ENCODE assay signal across 8 cellular contexts in genomic region chr6:87408721-87409155, GRCh38. TPM values are rescaled to one million over a fixed set of nuclear protein-coding genes. Genes with fewer than 3 reads are reported as not detected.
DNase-seq lines count a peak whose midpoint lies in the region; ATAC-seq and TF ChIP-seq lines count a peak whose summit lies in the region.

No MANE protein-coding gene starts in this region.

- DNase-seq in right atrium auricular region (ENCODE audit: low spot score) (no peak), Right ventricle myocardium inferior (ENCODE audit: missing footprints) (no peak), adrenal gland (no peak), lower lobe of right lung (no peak), DMS79 (lab: John Stamatoyannopoulos, UW) (no peak), HT-29 (ENCODE audit: low spot score) (no peak), cerebellum (ENCODE audit: low spot score) (no peak)

- H3K4me1 ChIP-seq in right atrium auricular region (peaks cover 0 to 6% of the 10 kb centered on the region in 2 donors), adrenal gland (replicated peaks in 1 of 2) (peaks cover 0 to 3% of the 10 kb centered on the region in 2 donors), lower lobe of right lung (peaks cover 5% of the 10 kb centered on the region)

- intact Hi-C loops in Right ventricle myocardium inferior (cut with DNase I): loop anchor here (2.0 kb wide), 1 partner anchor 64 kb away; the partner anchor contains the start of gene SLC35A1
- intact Hi-C loops in adrenal gland (cut with DNase I): no loop called here
- intact Hi-C loops in lower lobe of right lung (cut with DNase I): no loop called here

- no peaks in the 10 kb centered on the region for H3K27me3 ChIP-seq in right atrium auricular region
- no peaks in the 10 kb centered on the region for H3K27me3 ChIP-seq in adrenal gland
- H3K27me3 ChIP-seq in lower lobe of right lung (ENCODE audit: low read depth): no peaks in the 10 kb centered on the region

- ATAC-seq in Right ventricle myocardium inferior (no peak), lower lobe of right lung (no peak), GM21423 (IDR thresholded peaks at IDR 0.05; ENCODE audit: unreplicated experiment) (no peak)

- no peak for TF ChIP-seq CTCF in right atrium auricular region (IDR thresholded peaks at IDR 0.05)
- TF ChIP-seq CTCF in adrenal gland (IDR thresholded peaks at IDR 0.05): no peak
- no peak for TF ChIP-seq CTCF in lower lobe of right lung (IDR thresholded peaks at IDR 0.05)

- 28 to 40% (median 34%) methylated on average over 5 of the region's 5 CpGs for WGBS in adrenal gland, 4 donors

- H3K9me3 ChIP-seq in right atrium auricular region (no peaks in the 10 kb centered on the region), adrenal gland (replicated peaks in 1 of 3) (no peaks in the 10 kb centered on the region), lower lobe of right lung (no peaks in the 10 kb centered on the region)

- H3K4me3 ChIP-seq in right atrium auricular region (peak overlapping the region; percentile 73 to 97), adrenal gland (peak overlapping the region in 3 of 4 donors; percentile 72 to 97 (median 94)), lower lobe of right lung (peak overlapping the region; percentile 97)

- no peak for TF ChIP-seq POLR2A in adrenal gland (IDR thresholded peaks at IDR 0.05)

- H3K27ac ChIP-seq in right atrium auricular region: peak overlapping the region; percentile 79 to 84
- H3K27ac ChIP-seq in adrenal gland: peak overlapping the region in 4 of 5 donors; percentile 9 to 84 (median 58)
- peak overlapping the region; percentile 78 for H3K27ac ChIP-seq in lower lobe of right lung

- H3K36me3 ChIP-seq in right atrium auricular region (no peaks in the 10 kb centered on the region), adrenal gland (replicated peaks in 1 of 2) (no peaks in the 10 kb centered on the region), lower lobe of right lung (no peaks in the 10 kb centered on the region)

RNA-seq across cellular contexts. Expression of gene CFAP206, which starts 1.0 kb away (rescaled TPM):
- total RNA-seq in right atrium auricular region (under 1 TPM; 0.26 to 0.39 TPM), Right ventricle myocardium inferior (0.11 TPM), adrenal gland (1 to 10 TPM in 3 of 8 donors, under 1 TPM in 5; 0.21 to 1.6 (median 0.38) TPM), lower lobe of right lung (3.9 TPM), cerebellum (6.5 TPM)
- 1 to 10 TPM in 1 of 3 donors, under 1 TPM in 2; 0.09 to 1.0 (median 0.84) TPM for polyA plus RNA-seq in adrenal gland
- not detected in 2 replicates for total RNA-seq in HT-29 (2014; rRNA removed; shearing (Covaris generic))
